ENCODE assay signal across 18 cellular contexts in genomic region chr7:131096267-131096927, GRCh38.
DNase-seq lines count a peak whose midpoint lies in the region; ATAC-seq and TF ChIP-seq lines count a peak whose summit lies in the region.
"Had no signal": no experiment of that assay in that cellular context is flagged by ENCODE, and none has a peak within 500 bp of the region (broad histone marks: within the 10 kb centered on the region; RNA-seq: fewer than 3 reads in every experiment).

No MANE protein-coding gene starts in this region.

- H3K36me3 ChIP-seq in adrenal gland (replicated peaks in 1 of 2) (peaks cover 0 to 17% of the 10 kb centered on the region in 2 donors), right lobe of liver (no peaks in the 10 kb centered on the region), upper lobe of right lung (peaks cover 46% of the 10 kb centered on the region), endodermal cell (ENCODE audit: control insufficient read depth, insufficient read depth, low read length) (no peaks in the 10 kb centered on the region)

- H3K9me3 Mint-ChIP-seq in activated T-cell treated with anti-CD3 and anti-CD28 coated beads, Interleukin-2, amount 50 U/mL, for 72 hours, result peaks cover 0 to 2% of the 10 kb centered on the region in 2 donors
- no peaks in the 10 kb centered on the region for H3K9me3 Mint-ChIP-seq in endodermal cell
- no peaks in the 10 kb centered on the region for H3K9me3 Mint-ChIP-seq in activated T-helper 1 cell treated with anti-CD3 and anti-CD28 coated beads, Interleukin-12 subunit alpha, Interleukin-12 subunit beta, Interleukin-2, Interleukin-4 antibody, amounts not matched to agents 30 ng/mL and 10 ng/mL and 1 ng/mL, durations not matched to agents 14 hours and 24 hours and 36 hours
- H3K9me3 Mint-ChIP-seq: CD8-positive, alpha-beta T cell; naive B cell; stimulated activated naive CD8-positive, alpha-beta T cell treated with anti-CD3 and anti-CD28 coated beads, Interleukin-15, amount 100 ng/mL, for 72 hours had no signal

- H3K27ac ChIP-seq in adrenal gland, result peak overlapping the region; percentile 12 to 79 (median 52)
- H3K27ac ChIP-seq in right lobe of liver, result no peak overlapping the region
- peak overlapping the region; percentile 26 for H3K27ac ChIP-seq in upper lobe of right lung
- no peak overlapping the region for H3K27ac ChIP-seq in endodermal cell (ENCODE audit: low read depth, low read length)
- H3K27ac ChIP-seq: parathyroid adenoma had no signal

- peak overlapping the region in 1 of 2 donors; percentile 38 for H3K4me3 Mint-ChIP-seq in activated T-cell treated with anti-CD3 and anti-CD28 coated beads, Interleukin-2, amount 50 U/mL, for 72 hours
- H3K4me3 Mint-ChIP-seq in endodermal cell, result no peak overlapping the region
- H3K4me3 Mint-ChIP-seq in activated T-helper 1 cell treated with anti-CD3 and anti-CD28 coated beads, Interleukin-12 subunit alpha, Interleukin-12 subunit beta, Interleukin-2, Interleukin-4 antibody, amounts not matched to agents 30 ng/mL and 10 ng/mL and 1 ng/mL, durations not matched to agents 14 hours and 24 hours and 36 hours, result no peak overlapping the region

- H3K4me1 ChIP-seq in adrenal gland (replicated peaks in 1 of 2) (peaks cover 32 to 84% of the 10 kb centered on the region in 2 donors), right lobe of liver (peaks cover 0 to 27% (median 5%) of the 10 kb centered on the region in 4 donors), upper lobe of right lung (peaks cover 81% of the 10 kb centered on the region), endodermal cell (ENCODE audit: control insufficient read depth, insufficient read depth, low read length) (no peaks in the 10 kb centered on the region)

- H3K27me3 ChIP-seq in adrenal gland, result no peaks in the 10 kb centered on the region
- H3K27me3 ChIP-seq in right lobe of liver, result no peaks in the 10 kb centered on the region
- H3K27me3 ChIP-seq in upper lobe of right lung, result no peaks in the 10 kb centered on the region
- no peaks in the 10 kb centered on the region for H3K27me3 ChIP-seq in endodermal cell (ENCODE audit: control insufficient read depth, insufficient read depth, low read length, poor library complexity, severe bottlenecking)

- TF ChIP-seq POLR2A in adrenal gland (IDR thresholded peaks at IDR 0.05), result peak in 1 of 2 donors; percentile 26
- TF ChIP-seq POLR2A in right lobe of liver (IDR thresholded peaks at IDR 0.05), result no peak

- H3K9me3 ChIP-seq in adrenal gland (replicated peaks in 1 of 3) (no peaks in the 10 kb centered on the region), right lobe of liver (no peaks in the 10 kb centered on the region), upper lobe of right lung (no peaks in the 10 kb centered on the region), endodermal cell (ENCODE audit: control insufficient read depth, low read length) (no peaks in the 10 kb centered on the region)

- H3K4me3 ChIP-seq in adrenal gland (peak overlapping the region in 1 of 4 donors; percentile 1), right lobe of liver (no peak overlapping the region), upper lobe of right lung (no peak overlapping the region), endodermal cell (ENCODE audit: low read length) (no peak overlapping the region)

- TF ChIP-seq CTCF in adrenal gland (IDR thresholded peaks at IDR 0.05), result no peak
- no peak for TF ChIP-seq CTCF in right lobe of liver (IDR thresholded peaks at IDR 0.05)
- no peak for TF ChIP-seq CTCF in upper lobe of right lung (IDR thresholded peaks at IDR 0.05)
- no peak for TF ChIP-seq CTCF in endodermal cell (conservative IDR thresholded peaks at IDR 0.05)

- no peak overlapping the region for H3K9ac ChIP-seq in endodermal cell (ENCODE audit: extremely low read depth, low read length, poor library complexity, severe bottlenecking)
- H3K9ac ChIP-seq: parathyroid adenoma had no signal

- H3K4me1 Mint-ChIP-seq in activated T-cell treated with anti-CD3 and anti-CD28 coated beads, Interleukin-2, amount 50 U/mL, for 72 hours (ENCODE audit: low read depth), result peaks cover 80% of the 10 kb centered on the region
- H3K4me1 Mint-ChIP-seq in endodermal cell, result peaks cover 4% of the 10 kb centered on the region
- H3K4me1 Mint-ChIP-seq in activated T-helper 1 cell treated with anti-CD3 and anti-CD28 coated beads, Interleukin-12 subunit alpha, Interleukin-12 subunit beta, Interleukin-2, Interleukin-4 antibody, amounts not matched to agents 30 ng/mL and 10 ng/mL and 1 ng/mL, durations not matched to agents 14 hours and 24 hours and 36 hours (ENCODE audit: low read depth), result peaks cover 40% of the 10 kb centered on the region

- no peak for DNase-seq in activated T-cell treated with anti-CD3 and anti-CD28 coated beads, Interleukin-2, amount 50 U/mL, for 72 hours
- DNase-seq in activated T-cell treated with anti-CD3 and anti-CD28 coated beads, Interleukin-2, amount 50 U/mL, for 48 hours, result no peak
- DNase-seq in adrenal gland, result peak in 3 of 7 donors; percentile 44 to 64 (median 44)
- DNase-seq in right lobe of liver, result no peak
- DNase-seq in upper lobe of right lung, result no peak
- no peak for DNase-seq in endodermal cell
- DNase-seq in activated T-helper 1 cell treated with anti-CD3 and anti-CD28 coated beads, Interleukin-12 subunit alpha, Interleukin-12 subunit beta, Interleukin-2, Interleukin-4 antibody, amounts not matched to agents 30 ng/mL and 10 ng/mL and 1 ng/mL, durations not matched to agents 14 hours and 24 hours and 36 hours (ENCODE audit: low spot score), result no peak
- DNase-seq: activated naive CD4-positive, alpha-beta T cell; CD8-positive, alpha-beta T cell; DMS79 treated with DMSO at 0.1 percent for 48 hours; Kasumi-1; naive B cell; NCI-H1105; NCI-H2081 treated with DMSO at 0.1 percent for 48 hours; NCI-H510A; stimulated activated naive CD8-positive, alpha-beta T cell treated with anti-CD3 and anti-CD28 coated beads, Interleukin-15, amount 100 ng/mL, for 72 hours had no signal

- peak overlapping the region; percentile 65 for H3K27ac Mint-ChIP-seq in activated T-cell treated with anti-CD3 and anti-CD28 coated beads, Interleukin-2, amount 50 U/mL, for 72 hours
- H3K27ac Mint-ChIP-seq in endodermal cell, result no peak overlapping the region
- no peak overlapping the region for H3K27ac Mint-ChIP-seq in activated T-helper 1 cell treated with anti-CD3 and anti-CD28 coated beads, Interleukin-12 subunit alpha, Interleukin-12 subunit beta, Interleukin-2, Interleukin-4 antibody, amounts not matched to agents 30 ng/mL and 10 ng/mL and 1 ng/mL, durations not matched to agents 14 hours and 24 hours and 36 hours
- H3K27ac Mint-ChIP-seq: CD8-positive, alpha-beta T cell had no signal

- intact Hi-C loops in adrenal gland (cut with DNase I), result no loop called here
- intact Hi-C loops in right lobe of liver (cut with DNase I), result no loop called here
- intact Hi-C loops in upper lobe of right lung (cut with DNase I), result no loop called here
- intact Hi-C loops in activated T-helper 1 cell treated with anti-CD3 and anti-CD28 coated beads, Interleukin-12 subunit alpha, Interleukin-12 subunit beta, Interleukin-2, Interleukin-4 antibody, amounts not matched to agents 30 ng/mL and 10 ng/mL and 1 ng/mL, durations not matched to agents 14 hours and 24 hours and 36 hours (cut with micrococcal nuclease), result no loop called here

- H3K27me3 Mint-ChIP-seq in activated T-cell treated with anti-CD3 and anti-CD28 coated beads, Interleukin-2, amount 50 U/mL, for 72 hours (ENCODE audit: low read depth), result no peaks in the 10 kb centered on the region
- H3K27me3 Mint-ChIP-seq in endodermal cell (ENCODE audit: insufficient read depth), result no peaks in the 10 kb centered on the region
- no peaks in the 10 kb centered on the region for H3K27me3 Mint-ChIP-seq in activated T-helper 1 cell treated with anti-CD3 and anti-CD28 coated beads, Interleukin-12 subunit alpha, Interleukin-12 subunit beta, Interleukin-2, Interleukin-4 antibody, amounts not matched to agents 30 ng/mL and 10 ng/mL and 1 ng/mL, durations not matched to agents 14 hours and 24 hours and 36 hours (ENCODE audit: insufficient read depth)
- H3K27me3 Mint-ChIP-seq: naive B cell; stimulated activated naive CD8-positive, alpha-beta T cell treated with anti-CD3 and anti-CD28 coated beads, Interleukin-15, amount 100 ng/mL, for 72 hours had no signal

- no peak for ATAC-seq in activated T-cell treated with anti-CD3 and anti-CD28 coated beads, Interleukin-2, amount 50 U/mL, for 72 hours (replicated peaks in 1 of 2)
- ATAC-seq in right lobe of liver (peak; percentile 47 to 57 (median 50)), upper lobe of right lung (peak; percentile 64), HG03439 (IDR thresholded peaks at IDR 0.05; ENCODE audit: unreplicated experiment) (no peak)
- ATAC-seq: CD8-positive, alpha-beta T cell; stimulated activated naive CD8-positive, alpha-beta T cell treated with anti-CD3 and anti-CD28 coated beads, Interleukin-15, amount 100 ng/mL, for 72 hours had no signal

- H3K36me3 Mint-ChIP-seq in activated T-cell treated with anti-CD3 and anti-CD28 coated beads, Interleukin-2, amount 50 U/mL, for 72 hours (ENCODE audit: insufficient read depth in 2 of 2), result peaks cover 13 to 16% of the 10 kb centered on the region in 2 donors
- H3K36me3 Mint-ChIP-seq in endodermal cell (ENCODE audit: low read depth), result peaks cover under 1% of the 10 kb centered on the region
- peaks cover 30% of the 10 kb centered on the region for H3K36me3 Mint-ChIP-seq in activated T-helper 1 cell treated with anti-CD3 and anti-CD28 coated beads, Interleukin-12 subunit alpha, Interleukin-12 subunit beta, Interleukin-2, Interleukin-4 antibody, amounts not matched to agents 30 ng/mL and 10 ng/mL and 1 ng/mL, durations not matched to agents 14 hours and 24 hours and 36 hours (ENCODE audit: low read depth)

- 43 to 57% (median 51%) methylated on average over 7 of the region's 7 CpGs for WGBS in adrenal gland, 4 donors
- WGBS in right lobe of liver (ENCODE audit: insufficient coverage, low coverage, low lambda C conversion rate, missing lambda C conversion rate), result 54% methylated on average over 6 of the region's 7 CpGs
- WGBS in endodermal cell (ENCODE audit: insufficient coverage in 1 of 2, insufficient read length in 1 of 2), 2 experiments, result 88 to 96% methylated on average over 7 of the region's 7 CpGs

Comparison
In these comparisons a context has a peak if more than half of its experiments do, and no peak if none do; other contexts are left out.
1. ATAC-seq: peak in right lobe of liver (4 of 4) and upper lobe of right lung (single experiment); none in activated T-cell treated with anti-CD3 and anti-CD28 coated beads, Interleukin-2, amount 50 U/mL, for 72 hours (0 of 2) and HG03439 (single experiment).
2. H3K27ac ChIP-seq: peak in adrenal gland (5 of 5) and upper lobe of right lung (single experiment); none in right lobe of liver (0 of 3) and endodermal cell (single experiment).